ENCODE assay signal across 1 cellular context in genomic region chr2:29110916-29111315, GRCh38.
TF ChIP-seq lines count a peak whose summit lies in the region.

No MANE protein-coding gene starts in this region.

TF ChIP-seq in GM12878, 131 proteins besides CTCF, POLR2A, EP300 and RAD21 (continued from another document and continues in another):
- TF ChIP-seq IRF3 (IDR thresholded peaks at IDR 0.05): no peak
- TF ChIP-seq RFX5 (IDR thresholded peaks at IDR 0.05; ENCODE audit: low read depth, low read length): no peak
- no peak for TF ChIP-seq MTA2 (IDR thresholded peaks at IDR 0.05; ENCODE audit: low read depth)
- TF ChIP-seq, protein P1, sequence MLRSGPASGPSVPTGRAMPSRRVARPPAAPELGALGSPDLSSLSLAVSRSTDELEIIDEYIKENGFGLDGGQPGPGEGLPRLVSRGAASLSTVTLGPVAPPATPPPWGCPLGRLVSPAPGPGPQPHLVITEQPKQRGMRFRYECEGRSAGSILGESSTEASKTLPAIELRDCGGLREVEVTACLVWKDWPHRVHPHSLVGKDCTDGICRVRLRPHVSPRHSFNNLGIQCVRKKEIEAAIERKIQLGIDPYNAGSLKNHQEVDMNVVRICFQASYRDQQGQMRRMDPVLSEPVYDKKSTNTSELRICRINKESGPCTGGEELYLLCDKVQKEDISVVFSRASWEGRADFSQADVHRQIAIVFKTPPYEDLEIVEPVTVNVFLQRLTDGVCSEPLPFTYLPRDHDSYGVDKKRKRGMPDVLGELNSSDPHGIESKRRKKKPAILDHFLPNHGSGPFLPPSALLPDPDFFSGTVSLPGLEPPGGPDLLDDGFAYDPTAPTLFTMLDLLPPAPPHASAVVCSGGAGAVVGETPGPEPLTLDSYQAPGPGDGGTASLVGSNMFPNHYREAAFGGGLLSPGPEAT (IDR thresholded peaks at IDR 0.05; ENCODE audit: low read depth): 0 out of 2 replicates have a peak, but pooled peaks have one; percentile 22
- TF ChIP-seq, protein P2, sequence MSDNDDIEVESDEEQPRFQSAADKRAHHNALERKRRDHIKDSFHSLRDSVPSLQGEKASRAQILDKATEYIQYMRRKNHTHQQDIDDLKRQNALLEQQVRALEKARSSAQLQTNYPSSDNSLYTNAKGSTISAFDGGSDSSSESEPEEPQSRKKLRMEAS (IDR thresholded peaks at IDR 0.05; ENCODE audit: low read depth, low read length): no peak
- no peak for TF ChIP-seq MYB (IDR thresholded peaks at IDR 0.05; ENCODE audit: borderline replicate concordance, low read depth, low read length)
- TF ChIP-seq CEBPB (IDR thresholded peaks at IDR 0.05; ENCODE audit: borderline replicate concordance in 1 of 2, low read depth in 2 of 2, low read length in 2 of 2): no peak
- TF ChIP-seq ZNF592 (IDR thresholded peaks at IDR 0.05): no peak
- no peak for TF ChIP-seq CHD4 (IDR thresholded peaks at IDR 0.05)
- TF ChIP-seq E2F4 (IDR thresholded peaks at IDR 0.05; ENCODE audit: low read depth, low read length): no peak
- TF ChIP-seq ATF2 (IDR thresholded peaks at IDR 0.05; ENCODE audit: low read length): no peak
- TF ChIP-seq CEBPZ (IDR thresholded peaks at IDR 0.05; ENCODE audit: low read depth, low read length): no peak
- 0 out of 2 replicates have a peak, but pooled peaks have one; percentile 33 for TF ChIP-seq JUND (IDR thresholded peaks at IDR 0.05; ENCODE audit: low read depth, low read length)
- TF ChIP-seq RAD51 (IDR thresholded peaks at IDR 0.05): no peak
- no peak for TF ChIP-seq GATAD2B (conservative IDR thresholded peaks at IDR 0.05; ENCODE audit: low read depth)
- TF ChIP-seq ATF7 (IDR thresholded peaks at IDR 0.05; ENCODE audit: low read depth): peak; percentile 28
- TF ChIP-seq, protein P3, sequence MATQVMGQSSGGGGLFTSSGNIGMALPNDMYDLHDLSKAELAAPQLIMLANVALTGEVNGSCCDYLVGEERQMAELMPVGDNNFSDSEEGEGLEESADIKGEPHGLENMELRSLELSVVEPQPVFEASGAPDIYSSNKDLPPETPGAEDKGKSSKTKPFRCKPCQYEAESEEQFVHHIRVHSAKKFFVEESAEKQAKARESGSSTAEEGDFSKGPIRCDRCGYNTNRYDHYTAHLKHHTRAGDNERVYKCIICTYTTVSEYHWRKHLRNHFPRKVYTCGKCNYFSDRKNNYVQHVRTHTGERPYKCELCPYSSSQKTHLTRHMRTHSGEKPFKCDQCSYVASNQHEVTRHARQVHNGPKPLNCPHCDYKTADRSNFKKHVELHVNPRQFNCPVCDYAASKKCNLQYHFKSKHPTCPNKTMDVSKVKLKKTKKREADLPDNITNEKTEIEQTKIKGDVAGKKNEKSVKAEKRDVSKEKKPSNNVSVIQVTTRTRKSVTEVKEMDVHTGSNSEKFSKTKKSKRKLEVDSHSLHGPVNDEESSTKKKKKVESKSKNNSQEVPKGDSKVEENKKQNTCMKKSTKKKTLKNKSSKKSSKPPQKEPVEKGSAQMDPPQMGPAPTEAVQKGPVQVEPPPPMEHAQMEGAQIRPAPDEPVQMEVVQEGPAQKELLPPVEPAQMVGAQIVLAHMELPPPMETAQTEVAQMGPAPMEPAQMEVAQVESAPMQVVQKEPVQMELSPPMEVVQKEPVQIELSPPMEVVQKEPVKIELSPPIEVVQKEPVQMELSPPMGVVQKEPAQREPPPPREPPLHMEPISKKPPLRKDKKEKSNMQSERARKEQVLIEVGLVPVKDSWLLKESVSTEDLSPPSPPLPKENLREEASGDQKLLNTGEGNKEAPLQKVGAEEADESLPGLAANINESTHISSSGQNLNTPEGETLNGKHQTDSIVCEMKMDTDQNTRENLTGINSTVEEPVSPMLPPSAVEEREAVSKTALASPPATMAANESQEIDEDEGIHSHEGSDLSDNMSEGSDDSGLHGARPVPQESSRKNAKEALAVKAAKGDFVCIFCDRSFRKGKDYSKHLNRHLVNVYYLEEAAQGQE (IDR thresholded peaks at IDR 0.05; ENCODE audit: low read depth, low read length): no peak
- TF ChIP-seq HDAC2 (IDR thresholded peaks at IDR 0.05): no peak
- no peak for TF ChIP-seq TARDBP (IDR thresholded peaks at IDR 0.05; ENCODE audit: borderline replicate concordance)
- TF ChIP-seq NRF1 (conservative IDR thresholded peaks at IDR 0.05; ENCODE audit: low read depth, low read length): no peak
- TF ChIP-seq NFXL1 (IDR thresholded peaks at IDR 0.05; ENCODE audit: borderline replicate concordance): no peak
- TF ChIP-seq USF1 (IDR thresholded peaks at IDR 0.05; ENCODE audit: borderline replicate concordance, extremely low read length, insufficient read depth, low read depth, low read length): no peak
- TF ChIP-seq SMARCA5 (IDR thresholded peaks at IDR 0.05): no peak
- no peak for TF ChIP-seq ZNF24 (IDR thresholded peaks at IDR 0.05)
- TF ChIP-seq, protein P4, sequence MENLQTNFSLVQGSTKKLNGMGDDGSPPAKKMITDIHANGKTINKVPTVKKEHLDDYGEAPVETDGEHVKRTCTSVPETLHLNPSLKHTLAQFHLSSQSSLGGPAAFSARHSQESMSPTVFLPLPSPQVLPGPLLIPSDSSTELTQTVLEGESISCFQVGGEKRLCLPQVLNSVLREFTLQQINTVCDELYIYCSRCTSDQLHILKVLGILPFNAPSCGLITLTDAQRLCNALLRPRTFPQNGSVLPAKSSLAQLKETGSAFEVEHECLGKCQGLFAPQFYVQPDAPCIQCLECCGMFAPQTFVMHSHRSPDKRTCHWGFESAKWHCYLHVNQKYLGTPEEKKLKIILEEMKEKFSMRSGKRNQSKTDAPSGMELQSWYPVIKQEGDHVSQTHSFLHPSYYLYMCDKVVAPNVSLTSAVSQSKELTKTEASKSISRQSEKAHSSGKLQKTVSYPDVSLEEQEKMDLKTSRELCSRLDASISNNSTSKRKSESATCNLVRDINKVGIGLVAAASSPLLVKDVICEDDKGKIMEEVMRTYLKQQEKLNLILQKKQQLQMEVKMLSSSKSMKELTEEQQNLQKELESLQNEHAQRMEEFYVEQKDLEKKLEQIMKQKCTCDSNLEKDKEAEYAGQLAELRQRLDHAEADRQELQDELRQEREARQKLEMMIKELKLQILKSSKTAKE (IDR thresholded peaks at IDR 0.05; ENCODE audit: low read depth, poor library complexity, severe bottlenecking): no peak
- TF ChIP-seq CREB1 (IDR thresholded peaks at IDR 0.05; ENCODE audit: low read depth): no peak
- TF ChIP-seq ZNF217 (IDR thresholded peaks at IDR 0.05): no peak
- no peak for TF ChIP-seq FOXK2 (IDR thresholded peaks at IDR 0.05)
- TF ChIP-seq MXI1 (IDR thresholded peaks at IDR 0.05; ENCODE audit: low read depth, low read length): no peak
- TF ChIP-seq SIN3A (IDR thresholded peaks at IDR 0.05; ENCODE audit: low read depth, low read length): no peak
- no peak for TF ChIP-seq YBX1 (IDR thresholded peaks at IDR 0.05)
- TF ChIP-seq ZNF274 (IDR thresholded peaks at IDR 0.05; ENCODE audit: insufficient read depth, insufficient read length): no peak
- no peak for TF ChIP-seq ELK1 (IDR thresholded peaks at IDR 0.05; ENCODE audit: low read depth, low read length)
- TF ChIP-seq, protein P5, sequence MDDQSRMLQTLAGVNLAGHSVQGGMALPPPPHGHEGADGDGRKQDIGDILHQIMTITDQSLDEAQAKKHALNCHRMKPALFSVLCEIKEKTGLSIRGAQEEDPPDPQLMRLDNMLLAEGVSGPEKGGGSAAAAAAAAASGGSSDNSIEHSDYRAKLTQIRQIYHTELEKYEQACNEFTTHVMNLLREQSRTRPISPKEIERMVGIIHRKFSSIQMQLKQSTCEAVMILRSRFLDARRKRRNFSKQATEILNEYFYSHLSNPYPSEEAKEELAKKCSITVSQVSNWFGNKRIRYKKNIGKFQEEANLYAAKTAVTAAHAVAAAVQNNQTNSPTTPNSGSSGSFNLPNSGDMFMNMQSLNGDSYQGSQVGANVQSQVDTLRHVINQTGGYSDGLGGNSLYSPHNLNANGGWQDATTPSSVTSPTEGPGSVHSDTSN (IDR thresholded peaks at IDR 0.05; ENCODE audit: insufficient replicate concordance, low read depth, low read length): no peak
- no peak for TF ChIP-seq FOS (IDR thresholded peaks at IDR 0.05; ENCODE audit: borderline replicate concordance, extremely low read depth, insufficient read length)
